ENCODE assay signal across 1 cellular context in genomic region chr22:20903093-20903492, GRCh38.
TF ChIP-seq lines count a peak whose summit lies in the region.

No MANE protein-coding gene starts in this region.

TF ChIP-seq in K562, 482 proteins besides CTCF, POLR2A, EP300 and RAD21:
- TF ChIP-seq GATA2 (CRISPR knock-in tag; IDR thresholded peaks at IDR 0.05) (peak; percentile 47; the same call in 1 of the 2 replicates), PCBP2 (IDR thresholded peaks at IDR 0.05; ENCODE audit: low read depth, low read length, poor library complexity, severe bottlenecking) (peak; percentile 10), RB1 (IDR thresholded peaks at IDR 0.05; ENCODE audit: low read depth) (no peak), YBX1 (IDR thresholded peaks at IDR 0.05) (no peak), HNRNPK (IDR thresholded peaks at IDR 0.05; ENCODE audit: low read depth, low read length, poor library complexity, severe bottlenecking) (peak; percentile 70), SETDB1 (IDR thresholded peaks at IDR 0.05; ENCODE audit: low read length) (peak; percentile 57), ZNF263 (CRISPR knock-in tag; IDR thresholded peaks at IDR 0.05; ENCODE audit: borderline replicate concordance) (no peak), SMARCB1 (IDR thresholded peaks at IDR 0.05; ENCODE audit: insufficient read length, low read depth) (peak; percentile 27), ZNF639 (CRISPR knock-in tag; conservative IDR thresholded peaks at IDR 0.05 in 1 of 2, IDR thresholded peaks at IDR 0.05 in 1 of 2) (no peak), SAFB2 (IDR thresholded peaks at IDR 0.05; ENCODE audit: borderline replicate concordance, low read depth, low read length, severe bottlenecking) (no peak), KDM5B (IDR thresholded peaks at IDR 0.05; ENCODE audit: insufficient replicate concordance, low read depth, low read length) (no peak)
